8 cellular contexts compared by ENCODE assay signal in the genomic region with DNA sequence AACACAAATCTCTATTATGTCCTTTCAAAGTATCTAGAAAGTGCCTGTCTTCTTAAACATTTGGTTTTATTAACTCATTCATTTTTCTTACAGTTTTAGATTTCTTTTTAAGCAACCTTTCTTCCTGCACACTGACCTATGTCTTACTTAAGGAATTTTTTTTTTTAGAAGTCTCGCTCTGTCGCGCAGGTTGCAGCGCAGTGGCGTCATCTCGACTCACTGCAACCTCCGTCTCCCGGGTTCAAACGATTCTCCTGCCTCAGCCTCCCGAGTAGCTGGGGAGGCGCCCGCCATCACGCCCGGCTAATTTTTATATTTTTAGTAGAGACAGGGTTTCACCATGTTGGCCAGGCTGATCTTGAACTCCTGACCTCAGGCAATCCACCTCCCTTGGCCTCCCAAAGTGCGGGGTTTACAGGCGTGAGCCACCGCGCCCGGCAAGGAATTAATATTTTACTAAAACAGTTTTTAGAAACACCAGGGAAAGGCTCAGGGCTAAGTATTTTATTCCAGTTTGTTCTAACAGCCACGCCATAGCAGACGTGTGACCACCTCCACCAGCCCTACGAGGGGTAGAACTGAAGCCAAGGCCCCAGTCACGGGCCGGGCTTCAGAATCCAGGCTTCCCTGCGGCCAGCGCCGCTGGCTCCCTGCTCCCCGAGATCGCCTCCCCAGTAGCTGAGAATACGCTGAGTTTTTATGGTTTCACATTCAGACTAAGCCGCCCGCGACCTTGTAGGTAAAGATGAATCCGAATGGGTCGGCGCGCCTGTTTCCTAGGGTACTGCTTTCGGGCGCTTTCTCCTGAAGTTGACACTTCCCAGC. TPM values are rescaled to one million over a fixed set of nuclear protein-coding genes. Genes with fewer than 3 reads are reported as not detected.
DNase-seq lines count a peak whose midpoint lies in the region; ATAC-seq and TF ChIP-seq lines count a peak whose summit lies in the region.

No MANE protein-coding gene starts in this region.

- H3K27me3 Mint-ChIP-seq in chondrocyte (ENCODE audit: low read depth): no peaks in the 10 kb centered on the region

- TF ChIP-seq CTCF in chondrocyte (IDR thresholded peaks at IDR 0.05) (no peak), lower leg skin (IDR thresholded peaks at IDR 0.05) (no peak)

- H3K36me3 Mint-ChIP-seq in chondrocyte (ENCODE audit: low read depth): peaks cover 2% of the 10 kb centered on the region

- ATAC-seq in GM19455 (IDR thresholded peaks at IDR 0.05; ENCODE audit: unreplicated experiment) (peak; percentile 17), HG02981 (IDR thresholded peaks at IDR 0.05; ENCODE audit: unreplicated experiment) (no peak)

- peaks cover 33% of the 10 kb centered on the region for H3K4me1 Mint-ChIP-seq in chondrocyte (ENCODE audit: low read depth)

- H3K27ac Mint-ChIP-seq in chondrocyte (ENCODE audit: unreplicated experiment): peak overlapping the region; percentile 100

- 4 to 5% methylated on average over 39 of the region's 39 CpGs for WGBS in lower leg skin, 2 donors

- H3K4me3 Mint-ChIP-seq in chondrocyte (ENCODE audit: unreplicated experiment): peak overlapping the region; percentile 96

- intact Hi-C loops in lower leg skin (cut with DNase I; ENCODE audit: low total_unique reads): no loop called here

- DNase-seq in COLO668 (lab: John Stamatoyannopoulos, UW; ENCODE audit: unreplicated experiment): peak; percentile 78
- DNase-seq in HuH-7.5 (ENCODE audit: low spot score): peak; percentile 14
- peak; percentile 9 for DNase-seq in T-helper 9 cell
- no peak for DNase-seq in chondrocyte (ENCODE audit: low spot score)
- peak in 1 of 2 donors; percentile 87 for DNase-seq in lower leg skin (ENCODE audit: low spot score in 2 of 2)
- peak; percentile 55 for DNase-seq in stimulated activated CD8-positive, alpha-beta memory T cell treated with anti-CD3 and anti-CD28 coated beads, Interleukin-4, amount 100 ng/mL, for 48 hours

- TF ChIP-seq POLR2A in lower leg skin (IDR thresholded peaks at IDR 0.05): no peak

- H3K9me3 Mint-ChIP-seq in chondrocyte (ENCODE audit: low read depth): no peaks in the 10 kb centered on the region

- H3K4me3 ChIP-seq in lower leg skin (ENCODE audit: low read depth, poor library complexity, severe bottlenecking): peak overlapping the region; percentile 49

RNA-seq across cellular contexts. Expression of gene LUC7L2, which starts 0.9 kb away (rescaled TPM):
- total RNA-seq in chondrocyte (74.3 to 95.7 TPM (median 78.4 TPM) in 3 replicates), lower leg skin (10 to 100 TPM; 48.7 to 71.7 (median 56.8) TPM)

RNA-seq across cellular contexts. Expression of gene FMC1, which starts 17.6 kb away (rescaled TPM):
- 6.2 to 9.1 TPM (median 8.9 TPM) in 3 replicates for total RNA-seq in chondrocyte
- 10 to 100 TPM in 2 of 4 donors, 1 to 10 TPM in 2; 3.9 to 12.3 (median 8.0) TPM for total RNA-seq in lower leg skin
